1 cellular context compared by ENCODE assay signal in the genomic region with DNA sequence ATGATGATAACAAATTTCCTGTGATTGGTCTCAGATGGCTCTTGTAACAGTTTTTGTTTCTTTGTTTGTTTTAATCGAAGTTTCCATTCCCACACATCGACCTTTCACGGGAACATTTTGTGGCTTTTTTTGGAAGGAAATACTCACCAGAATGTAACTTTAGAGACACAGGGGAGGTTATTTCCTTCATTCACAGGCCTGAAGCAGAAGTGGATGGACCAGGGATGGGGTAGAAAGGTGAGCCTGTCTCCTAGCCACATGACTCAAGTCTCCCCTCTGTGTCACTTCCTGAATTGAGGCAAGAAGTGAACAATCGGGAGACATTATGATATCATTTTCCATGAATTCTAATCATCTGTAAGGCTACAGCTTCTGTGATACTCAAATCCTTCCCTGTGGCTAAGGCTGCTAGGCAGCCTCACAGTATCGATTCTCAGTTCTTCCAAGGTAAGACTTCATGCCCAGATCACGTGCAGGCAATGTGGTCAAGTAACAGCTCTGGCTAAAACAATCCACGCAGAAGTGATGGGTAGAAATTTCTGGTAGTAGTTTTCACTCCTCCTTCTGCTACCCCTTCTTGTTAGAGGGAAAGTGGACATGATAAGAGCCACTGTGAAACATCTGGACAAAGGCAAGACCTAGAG.
TF ChIP-seq lines count a peak whose summit lies in the region.

No MANE protein-coding gene starts in this region.

TF ChIP-seq in GM23338, 12 proteins besides CTCF, POLR2A, EP300 and RAD21 (continued from another document):
- TF ChIP-seq NANOG (IDR thresholded peaks at IDR 0.05; ENCODE audit: borderline replicate concordance): no peak
- TF ChIP-seq JUNB (IDR thresholded peaks at IDR 0.05; ENCODE audit: unreplicated experiment): no peak
- no peak for TF ChIP-seq ZNF114 (CRISPR knock-in tag; IDR thresholded peaks at IDR 0.05)
